1 cellular context compared by ENCODE assay signal in the genomic region with DNA sequence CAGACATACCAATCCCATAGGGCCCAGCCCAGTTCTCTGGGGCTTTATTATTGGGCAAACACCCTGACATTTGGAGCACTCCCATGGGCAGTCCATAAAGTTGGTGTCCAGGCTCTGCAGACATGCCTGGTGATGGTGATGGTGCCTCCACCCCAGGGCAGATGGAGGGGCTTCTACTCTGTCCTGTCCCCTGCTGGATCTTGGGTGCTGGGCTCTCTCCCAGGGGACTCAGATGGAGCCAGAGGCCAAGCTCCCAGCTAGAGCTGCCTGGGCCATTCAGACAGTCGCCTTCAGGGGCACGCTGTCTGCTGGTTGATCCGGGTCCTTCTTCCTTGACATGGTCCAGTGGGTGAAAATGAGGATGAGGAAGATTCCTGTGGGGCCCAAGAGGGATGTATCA.
TF ChIP-seq lines count a peak whose summit lies in the region.

No MANE protein-coding gene starts in this region.

TF ChIP-seq in HepG2, 621 proteins besides CTCF, POLR2A, EP300 and RAD21:
- no peak for TF ChIP-seq ZNF792 (CRISPR knock-in tag; IDR thresholded peaks at IDR 0.05)
- TF ChIP-seq ATM (IDR thresholded peaks at IDR 0.05; ENCODE audit: borderline replicate concordance), result no peak
- TF ChIP-seq, protein P1, sequence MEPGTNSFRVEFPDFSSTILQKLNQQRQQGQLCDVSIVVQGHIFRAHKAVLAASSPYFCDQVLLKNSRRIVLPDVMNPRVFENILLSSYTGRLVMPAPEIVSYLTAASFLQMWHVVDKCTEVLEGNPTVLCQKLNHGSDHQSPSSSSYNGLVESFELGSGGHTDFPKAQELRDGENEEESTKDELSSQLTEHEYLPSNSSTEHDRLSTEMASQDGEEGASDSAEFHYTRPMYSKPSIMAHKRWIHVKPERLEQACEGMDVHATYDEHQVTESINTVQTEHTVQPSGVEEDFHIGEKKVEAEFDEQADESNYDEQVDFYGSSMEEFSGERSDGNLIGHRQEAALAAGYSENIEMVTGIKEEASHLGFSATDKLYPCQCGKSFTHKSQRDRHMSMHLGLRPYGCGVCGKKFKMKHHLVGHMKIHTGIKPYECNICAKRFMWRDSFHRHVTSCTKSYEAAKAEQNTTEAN (CRISPR knock-in tag; conservative IDR thresholded peaks at IDR 0.05), result no peak
- TF ChIP-seq ZNF280B (CRISPR knock-in tag; IDR thresholded peaks at IDR 0.05; ENCODE audit: borderline replicate concordance), result 0 out of 2 replicates have a peak, but pooled peaks have one; percentile 40
